In genomic region chr16:75555707-75556512, GRCh38 we compare ENCODE assay signal across 1 cellular context.
TF ChIP-seq lines count a peak whose summit lies in the region.

Gene TMEM231 (minus strand): TSS chr16:75556252. CDS start chr16:75556209, 43 bp downstream.

TF ChIP-seq in HEK293, 187 proteins besides CTCF, POLR2A, EP300 and RAD21 (continued from another document and continues in another):
- TF ChIP-seq ZSCAN4 (tag by site-specific recombination; IDR thresholded peaks at IDR 0.05), result peak; percentile 43; the same call in 1 of the 2 replicates
- TF ChIP-seq KLF1 (tag by site-specific recombination; IDR thresholded peaks at IDR 0.05), result peak; percentile 32; the same call in 1 of the 2 replicates
- peak; percentile 90; the same call in 1 of the 2 replicates for TF ChIP-seq MYNN (tag by site-specific recombination; IDR thresholded peaks at IDR 0.05; ENCODE audit: borderline replicate concordance)
- 0 out of 2 replicates have a peak, but pooled peaks have one; percentile 36 for TF ChIP-seq PBX3 (CRISPR knock-in tag; IDR thresholded peaks at IDR 0.05)
- 0 out of 2 replicates have a peak, but pooled peaks have one; percentile 9 for TF ChIP-seq KLF7 (tag by site-specific recombination; IDR thresholded peaks at IDR 0.05; ENCODE audit: borderline replicate concordance)
- peak; percentile 17; the same call in 1 of the 2 replicates for TF ChIP-seq ZNF398 (tag by site-specific recombination; IDR thresholded peaks at IDR 0.05)
- no peak for TF ChIP-seq ZFP69B (tag by site-specific recombination; IDR thresholded peaks at IDR 0.05)
- TF ChIP-seq ZNF518A (tag by site-specific recombination; conservative IDR thresholded peaks at IDR 0.05; ENCODE audit: low read depth), result no peak
- no peak for TF ChIP-seq BCL11B (tag by site-specific recombination; IDR thresholded peaks at IDR 0.05; ENCODE audit: low read depth)
- no peak for TF ChIP-seq OVOL3 (tag by site-specific recombination; IDR thresholded peaks at IDR 0.05)
- peak; percentile 40; the same call in 1 of the 2 replicates for TF ChIP-seq SP3 (tag by site-specific recombination; IDR thresholded peaks at IDR 0.05)
- no peak for TF ChIP-seq ZNF391 (tag by site-specific recombination; IDR thresholded peaks at IDR 0.05; ENCODE audit: borderline replicate concordance, low read depth)
- TF ChIP-seq GLIS2 (tag by site-specific recombination; IDR thresholded peaks at IDR 0.05), result peak; percentile 66
- no peak for TF ChIP-seq ZNF654 (tag by site-specific recombination; IDR thresholded peaks at IDR 0.05; ENCODE audit: low read depth)
- no peak for TF ChIP-seq ZNF585B (tag by site-specific recombination; IDR thresholded peaks at IDR 0.05)
- no peak for TF ChIP-seq ZNF449 (tag by site-specific recombination; IDR thresholded peaks at IDR 0.05)
- peak; percentile 9; the same call in 1 of the 2 replicates for TF ChIP-seq YY1 (tag by site-specific recombination; IDR thresholded peaks at IDR 0.05)
- peak; percentile 96 for TF ChIP-seq KLF9 (tag by site-specific recombination; IDR thresholded peaks at IDR 0.05; ENCODE audit: low read depth)
- peak; percentile 92 for TF ChIP-seq ZBTB20 (tag by site-specific recombination; IDR thresholded peaks at IDR 0.05)
- TF ChIP-seq ZNF610 (tag by site-specific recombination; IDR thresholded peaks at IDR 0.05; ENCODE audit: borderline replicate concordance), result 0 out of 2 replicates have a peak, but pooled peaks have one; percentile 41
- peak; percentile 94 for TF ChIP-seq ZNF341 (tag by site-specific recombination; IDR thresholded peaks at IDR 0.05; ENCODE audit: low read depth)
- TF ChIP-seq ZNF311 (tag by site-specific recombination; IDR thresholded peaks at IDR 0.05; ENCODE audit: borderline replicate concordance), result no peak
- peak; percentile 66; the same call in 1 of the 2 replicates for TF ChIP-seq MZF1 (tag by site-specific recombination; IDR thresholded peaks at IDR 0.05; ENCODE audit: borderline replicate concordance)
- no peak for TF ChIP-seq ZNF785 (tag by site-specific recombination; IDR thresholded peaks at IDR 0.05)
- TF ChIP-seq SP2 (tag by site-specific recombination; IDR thresholded peaks at IDR 0.05), result peak; percentile 63
- TF ChIP-seq ZNF404 (tag by site-specific recombination; IDR thresholded peaks at IDR 0.05), result no peak
- no peak for TF ChIP-seq ZNF37A (tag by site-specific recombination; IDR thresholded peaks at IDR 0.05)
- peak; percentile 71 for TF ChIP-seq ZNF335 (tag by site-specific recombination; conservative IDR thresholded peaks at IDR 0.05)
- TF ChIP-seq ZNF211 (tag by site-specific recombination; IDR thresholded peaks at IDR 0.05; ENCODE audit: low read depth), result no peak
- TF ChIP-seq ZNF776 (tag by site-specific recombination; IDR thresholded peaks at IDR 0.05; ENCODE audit: borderline replicate concordance), result no peak
- TF ChIP-seq ZBTB11 (tag by site-specific recombination; conservative IDR thresholded peaks at IDR 0.05; ENCODE audit: low read depth), result peak; percentile 20; the same call in 1 of the 2 replicates
- TF ChIP-seq ZBTB17 (tag by site-specific recombination; IDR thresholded peaks at IDR 0.05), result peak; percentile 78
- TF ChIP-seq YY2 (tag by site-specific recombination; IDR thresholded peaks at IDR 0.05), result peak; percentile 56; the same call in 1 of the 2 replicates
- no peak; the same call in 1 of the 2 replicates for TF ChIP-seq KLF10 (tag by site-specific recombination; IDR thresholded peaks at IDR 0.05)
- TF ChIP-seq ZNF280C (tag by site-specific recombination; IDR thresholded peaks at IDR 0.05), result no peak
- no peak for TF ChIP-seq INSM2 (tag by site-specific recombination; IDR thresholded peaks at IDR 0.05)
- peak; percentile 51 for TF ChIP-seq ZIC2 (tag by site-specific recombination; IDR thresholded peaks at IDR 0.05)
- TF ChIP-seq ELK4 (IDR thresholded peaks at IDR 0.05; ENCODE audit: borderline replicate concordance, low read depth, low read length), result no peak
- no peak for TF ChIP-seq ZNF76 (tag by site-specific recombination; IDR thresholded peaks at IDR 0.05; ENCODE audit: borderline replicate concordance, low read depth)
